7 cellular contexts compared by ENCODE assay signal in the genomic region with DNA sequence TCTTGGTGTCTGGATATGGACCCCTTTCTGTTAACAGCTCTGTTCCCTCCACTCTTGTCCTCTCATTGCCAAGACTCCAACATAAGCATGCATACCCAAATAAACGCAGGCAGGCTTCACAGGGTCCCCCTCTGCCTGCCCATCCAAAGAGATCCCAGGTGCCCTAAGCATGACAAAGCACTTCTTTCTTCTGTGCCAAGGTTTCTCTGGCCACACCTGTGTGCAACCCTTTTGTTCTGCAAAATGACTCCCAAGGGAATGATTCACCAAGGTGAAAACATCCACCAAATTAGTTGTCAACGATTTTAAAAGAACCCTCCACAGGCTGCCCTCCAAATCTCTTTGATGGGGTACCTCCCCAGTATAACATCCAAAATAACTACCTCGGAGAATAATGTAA. TPM values are rescaled to one million over a fixed set of nuclear protein-coding genes. Genes with fewer than 3 reads are reported as not detected.
DNase-seq lines count a peak whose midpoint lies in the region; ATAC-seq, FAIRE-seq and TF ChIP-seq lines count a peak whose summit lies in the region.
"Not testable (repeated sequence)": the region's sequence is repeated elsewhere in the genome, so short reads cannot be mapped to it uniquely, and the experiment has no call there.

No MANE protein-coding gene starts in this region.

- POLR2A ChIA-PET in T-cell (lab: Charles Lee); activated CD8-positive, alpha-beta T cell treated with anti-CD3 and anti-CD28 coated beads for 36 hours (lab: Charles Lee); naive thymus-derived CD8-positive, alpha-beta T cell (lab: Charles Lee): not testable (repeated sequence)

- not testable (repeated sequence) for DNase-seq in GM12891 (ENCODE audit: insufficient read length, low spot score); T-cell; activated CD8-positive, alpha-beta T cell treated with anti-CD3 and anti-CD28 coated beads for 36 hours; activated naive CD8-positive, alpha-beta T cell treated with anti-CD3 and anti-CD28 coated beads for 36 hours; naive thymus-derived CD8-positive, alpha-beta T cell
- DNase-seq in NCI-H2081 (lab: John Stamatoyannopoulos, UW) (peak; percentile 13 to 17), epithelial cell of esophagus (ENCODE audit: low read depth) (peak; percentile 53)

- H3K36me3 Mint-ChIP-seq in T-cell; naive thymus-derived CD8-positive, alpha-beta T cell: not testable (repeated sequence)
- H3K36me3 Mint-ChIP-seq in activated CD8-positive, alpha-beta T cell treated with anti-CD3 and anti-CD28 coated beads for 36 hours (ENCODE audit: low read depth) = peaks cover 45% of the 10 kb centered on the region
- H3K36me3 Mint-ChIP-seq in activated naive CD8-positive, alpha-beta T cell treated with anti-CD3 and anti-CD28 coated beads for 36 hours = peaks cover 47% of the 10 kb centered on the region

- H3K27ac Mint-ChIP-seq in T-cell = peak overlapping the region; percentile 90 to 99
- peak overlapping the region; percentile 72 for H3K27ac Mint-ChIP-seq in activated CD8-positive, alpha-beta T cell treated with anti-CD3 and anti-CD28 coated beads for 36 hours
- peak overlapping the region; percentile 75 for H3K27ac Mint-ChIP-seq in activated naive CD8-positive, alpha-beta T cell treated with anti-CD3 and anti-CD28 coated beads for 36 hours
- H3K27ac Mint-ChIP-seq in naive thymus-derived CD8-positive, alpha-beta T cell = peak overlapping the region; percentile 88 to 98 (median 95)

- intact Hi-C loops in activated CD8-positive, alpha-beta T cell treated with anti-CD3 and anti-CD28 coated beads for 36 hours (cut with micrococcal nuclease) = not testable (repeated sequence)

- not testable (repeated sequence) for TF ChIP-seq CTCF in activated CD8-positive, alpha-beta T cell treated with anti-CD3 and anti-CD28 coated beads for 36 hours (IDR thresholded peaks at IDR 0.05); epithelial cell of esophagus (IDR thresholded peaks at IDR 0.05; ENCODE audit: insufficient read depth, low read depth, low read length, missing control alignments)

- not testable (repeated sequence) for H3K9me3 Mint-ChIP-seq in T-cell; activated CD8-positive, alpha-beta T cell treated with anti-CD3 and anti-CD28 coated beads for 36 hours; activated naive CD8-positive, alpha-beta T cell treated with anti-CD3 and anti-CD28 coated beads for 36 hours; naive thymus-derived CD8-positive, alpha-beta T cell

- not testable (repeated sequence) for H3K4me3 ChIP-seq in epithelial cell of esophagus (ENCODE audit: low read length)

- ATAC-seq in T-cell (replicated peaks in 1 of 4); activated CD8-positive, alpha-beta T cell treated with anti-CD3 and anti-CD28 coated beads for 36 hours; naive thymus-derived CD8-positive, alpha-beta T cell: not testable (repeated sequence)

- not testable (repeated sequence) for H3K27me3 Mint-ChIP-seq in T-cell; activated CD8-positive, alpha-beta T cell treated with anti-CD3 and anti-CD28 coated beads for 36 hours; activated naive CD8-positive, alpha-beta T cell treated with anti-CD3 and anti-CD28 coated beads for 36 hours; naive thymus-derived CD8-positive, alpha-beta T cell

- CTCF ChIA-PET in T-cell (lab: Charles Lee) = not testable (repeated sequence)
- CTCF ChIA-PET in activated CD8-positive, alpha-beta T cell treated with anti-CD3 and anti-CD28 coated beads for 36 hours (lab: Charles Lee) = interaction anchor here (1.1 kb wide), 1 partner anchor 9 kb away, joined by 3 read pairs; no protein-coding TSS in a partner anchor

- peak; percentile 73 for FAIRE-seq in GM12891 (lab: Jason Lieb, UNC)

- peaks cover 75 to 83% (median 77%) of the 10 kb centered on the region in 3 donors for H3K4me1 Mint-ChIP-seq in T-cell
- H3K4me1 Mint-ChIP-seq in activated CD8-positive, alpha-beta T cell treated with anti-CD3 and anti-CD28 coated beads for 36 hours (ENCODE audit: low read depth) = peaks cover 52% of the 10 kb centered on the region
- H3K4me1 Mint-ChIP-seq in activated naive CD8-positive, alpha-beta T cell treated with anti-CD3 and anti-CD28 coated beads for 36 hours = peaks cover 37% of the 10 kb centered on the region
- peaks cover 8 to 74% (median 52%) of the 10 kb centered on the region in 4 donors for H3K4me1 Mint-ChIP-seq in naive thymus-derived CD8-positive, alpha-beta T cell

- not testable (repeated sequence) for TF ChIP-seq POLR2A in GM12891 (IDR thresholded peaks at IDR 0.05; ENCODE audit: low read depth, low read length)

- H3K4me3 Mint-ChIP-seq in T-cell; activated CD8-positive, alpha-beta T cell treated with anti-CD3 and anti-CD28 coated beads for 36 hours; activated naive CD8-positive, alpha-beta T cell treated with anti-CD3 and anti-CD28 coated beads for 36 hours: not testable (repeated sequence)
- peak overlapping the region in 3 of 10 donors; percentile 19 to 69 (median 21) for H3K4me3 Mint-ChIP-seq in naive thymus-derived CD8-positive, alpha-beta T cell

RNA-seq across cellular contexts. Expression of a gene that starts 11.4 kb away (rescaled TPM):
- 6.3 TPM for polyA plus RNA-seq in GM12891 (2012; ENCODE audit: low read depth, missing spikeins)
- total RNA-seq in T-cell = 10 to 100 TPM; 55.9 to 83.2 (median 63.2) TPM
- total RNA-seq in activated CD8-positive, alpha-beta T cell treated with anti-CD3 and anti-CD28 coated beads for 36 hours = 10 to 100 TPM; 54.4 to 59.9 TPM
- 10 to 100 TPM; 26.0 to 31.5 TPM for total RNA-seq in activated naive CD8-positive, alpha-beta T cell treated with anti-CD3 and anti-CD28 coated beads for 36 hours
- 10 to 100 TPM; 32.2 to 38.8 TPM for total RNA-seq in naive thymus-derived CD8-positive, alpha-beta T cell
- polyA plus RNA-seq in naive thymus-derived CD8-positive, alpha-beta T cell = 10 to 100 TPM; 30.9 to 46.7 (median 45.9) TPM
